9 cellular contexts compared by ENCODE assay signal in the genomic region with DNA sequence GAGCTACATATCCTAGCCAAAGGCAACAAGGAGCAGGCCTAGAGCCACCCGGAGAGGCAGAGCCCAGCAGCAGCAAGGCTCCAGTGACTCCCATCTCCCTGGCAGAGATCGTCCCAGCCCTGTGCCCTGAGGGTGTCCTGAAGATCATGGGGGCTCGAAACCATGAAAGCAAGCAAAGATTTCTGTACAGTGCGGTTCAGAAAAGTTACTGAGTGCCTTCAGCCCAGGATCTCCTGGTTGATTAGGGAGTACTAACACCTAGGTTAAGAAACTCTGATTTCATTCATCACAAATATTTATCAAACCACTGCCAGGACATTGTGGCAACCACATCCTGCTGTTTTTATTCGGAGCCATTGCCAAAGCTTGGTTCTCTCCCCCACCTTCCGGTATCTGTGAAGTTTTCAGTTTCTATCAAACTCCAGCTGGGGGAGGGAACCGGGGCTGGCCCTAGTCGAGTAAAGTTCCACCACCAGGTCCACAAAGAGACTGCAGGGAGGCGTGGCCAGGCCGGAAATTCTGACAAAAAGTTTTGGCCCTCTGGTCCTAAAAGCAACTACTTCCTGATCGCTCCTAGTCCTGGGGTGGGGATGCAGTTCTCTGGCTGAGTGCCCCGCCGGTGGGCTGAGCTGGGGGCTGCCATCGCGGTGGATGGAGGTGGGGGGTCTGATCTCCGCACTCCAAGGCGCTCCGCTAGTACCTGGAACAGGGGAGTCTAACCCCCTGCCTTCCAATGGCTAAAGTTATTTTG. TPM values are rescaled to one million over a fixed set of nuclear protein-coding genes. Genes with fewer than 3 reads are reported as not detected.
DNase-seq lines count a peak whose midpoint lies in the region; ATAC-seq, FAIRE-seq and TF ChIP-seq lines count a peak whose summit lies in the region.
"Had no signal": no experiment of that assay in that cellular context is flagged by ENCODE, and none has a peak within 500 bp of the region (broad histone marks: within the 10 kb centered on the region; RNA-seq: fewer than 3 reads in every experiment).

No MANE protein-coding gene starts in this region.

- H3K36me3 ChIP-seq in neural cell (ENCODE audit: insufficient read depth, low read length) = no peaks in the 10 kb centered on the region

- H3K27me3 Mint-ChIP-seq in stimulated activated naive CD8-positive, alpha-beta T cell treated with anti-CD3 and anti-CD28 coated beads, Interleukin-15, amount 100 ng/mL, for 72 hours = no peaks in the 10 kb centered on the region

- H3K9me2 ChIP-seq in neural cell (ENCODE audit: insufficient read depth, low read length) = no peaks in the 10 kb centered on the region

- H3F3A ChIP-seq in neural cell (ENCODE audit: insufficient read depth, low read length, poor library complexity, severe bottlenecking) = peaks cover 3% of the 10 kb centered on the region

- ATAC-seq in GM18873 (IDR thresholded peaks at IDR 0.05; ENCODE audit: low FRiP score, unreplicated experiment) (peak; percentile 65), HG03135 (IDR thresholded peaks at IDR 0.05; ENCODE audit: unreplicated experiment) (peak; percentile 62)
- ATAC-seq in stimulated activated naive CD8-positive, alpha-beta T cell treated with anti-CD3 and anti-CD28 coated beads, Interleukin-15, amount 100 ng/mL, for 72 hours = peak; percentile 79

- peak; percentile 89 for DNase-seq in AG10803 (ENCODE audit: low read depth)
- DNase-seq in RCC 7860 (ENCODE audit: low spot score) = peak; percentile 81
- DNase-seq in activated T-helper 9 cell treated with anti-CD3 and anti-CD28 coated beads, Interleukin-2, amount 50 U/mL, for 16 hours (ENCODE audit: low read depth) = peak; percentile 82
- DNase-seq in fibroblast of villous mesenchyme (ENCODE audit: low read depth) = peak; percentile 96
- peak; percentile 91 to 96 for DNase-seq in stimulated activated naive CD8-positive, alpha-beta T cell treated with anti-CD3 and anti-CD28 coated beads, Interleukin-15, amount 100 ng/mL, for 72 hours

- peak overlapping the region; percentile 82 to 85 for H3K4me3 Mint-ChIP-seq in stimulated activated naive CD8-positive, alpha-beta T cell treated with anti-CD3 and anti-CD28 coated beads, Interleukin-15, amount 100 ng/mL, for 72 hours

- no peak for TF ChIP-seq EP300 in neural cell (conservative IDR thresholded peaks at IDR 0.05; ENCODE audit: poor library complexity, severe bottlenecking)

- peak overlapping the region; percentile 98 to 99 for H3K27ac Mint-ChIP-seq in stimulated activated naive CD8-positive, alpha-beta T cell treated with anti-CD3 and anti-CD28 coated beads, Interleukin-15, amount 100 ng/mL, for 72 hours

- TF ChIP-seq CTCF in AG10803 (conservative IDR thresholded peaks at IDR 0.05; ENCODE audit: low read length) = peak; percentile 50
- peak; percentile 22 for TF ChIP-seq CTCF in fibroblast of villous mesenchyme (IDR thresholded peaks at IDR 0.05; ENCODE audit: insufficient read depth, low read depth, low read length)
- no peak for TF ChIP-seq CTCF in neural cell (IDR thresholded peaks at IDR 0.05; ENCODE audit: poor library complexity, severe bottlenecking)

- H3K4me3 ChIP-seq in AG10803 (ENCODE audit: low read length) (peak overlapping the region; percentile 87), fibroblast of villous mesenchyme (ENCODE audit: low read depth, low read length) (peak overlapping the region; percentile 79), neural cell (ENCODE audit: low read length) (peak overlapping the region; percentile 74)

- no peaks in the 10 kb centered on the region for H3K9me3 ChIP-seq in neural cell (ENCODE audit: low read length)

- H4K20me1 ChIP-seq in neural cell (ENCODE audit: insufficient read depth) = no peaks in the 10 kb centered on the region

- peak overlapping the region; percentile 82 for H3K4me2 ChIP-seq in neural cell (ENCODE audit: low read length)

- H3K27me3 ChIP-seq in neural cell (ENCODE audit: insufficient read depth, low read depth, low read length) = no peaks in the 10 kb centered on the region

- H3K79me2 ChIP-seq in neural cell (replicated peaks; ENCODE audit: insufficient read depth, low read length) = no peaks in the 10 kb centered on the region

- H3K9ac ChIP-seq in neural cell (ENCODE audit: low read length) = peak overlapping the region; percentile 63

- TF ChIP-seq RAD21 in neural cell (conservative IDR thresholded peaks at IDR 0.05) = no peak

- H2AFZ ChIP-seq in neural cell (ENCODE audit: low read depth, low read length) = no peak overlapping the region

- no peaks in the 10 kb centered on the region for H3K9me3 Mint-ChIP-seq in stimulated activated naive CD8-positive, alpha-beta T cell treated with anti-CD3 and anti-CD28 coated beads, Interleukin-15, amount 100 ng/mL, for 72 hours

- H3K27ac ChIP-seq in neural cell (ENCODE audit: low read length) = no peak overlapping the region

- peak; percentile 83 for FAIRE-seq in RCC 7860 (lab: Jason Lieb, UNC)
- FAIRE-seq: islet of Langerhans had no signal

- peaks cover 57% of the 10 kb centered on the region for H3K4me1 Mint-ChIP-seq in stimulated activated naive CD8-positive, alpha-beta T cell treated with anti-CD3 and anti-CD28 coated beads, Interleukin-15, amount 100 ng/mL, for 72 hours

TF ChIP-seq in neural cell, 6 proteins besides CTCF, POLR2A, EP300 and RAD21:
- TF ChIP-seq, protein P1, sequence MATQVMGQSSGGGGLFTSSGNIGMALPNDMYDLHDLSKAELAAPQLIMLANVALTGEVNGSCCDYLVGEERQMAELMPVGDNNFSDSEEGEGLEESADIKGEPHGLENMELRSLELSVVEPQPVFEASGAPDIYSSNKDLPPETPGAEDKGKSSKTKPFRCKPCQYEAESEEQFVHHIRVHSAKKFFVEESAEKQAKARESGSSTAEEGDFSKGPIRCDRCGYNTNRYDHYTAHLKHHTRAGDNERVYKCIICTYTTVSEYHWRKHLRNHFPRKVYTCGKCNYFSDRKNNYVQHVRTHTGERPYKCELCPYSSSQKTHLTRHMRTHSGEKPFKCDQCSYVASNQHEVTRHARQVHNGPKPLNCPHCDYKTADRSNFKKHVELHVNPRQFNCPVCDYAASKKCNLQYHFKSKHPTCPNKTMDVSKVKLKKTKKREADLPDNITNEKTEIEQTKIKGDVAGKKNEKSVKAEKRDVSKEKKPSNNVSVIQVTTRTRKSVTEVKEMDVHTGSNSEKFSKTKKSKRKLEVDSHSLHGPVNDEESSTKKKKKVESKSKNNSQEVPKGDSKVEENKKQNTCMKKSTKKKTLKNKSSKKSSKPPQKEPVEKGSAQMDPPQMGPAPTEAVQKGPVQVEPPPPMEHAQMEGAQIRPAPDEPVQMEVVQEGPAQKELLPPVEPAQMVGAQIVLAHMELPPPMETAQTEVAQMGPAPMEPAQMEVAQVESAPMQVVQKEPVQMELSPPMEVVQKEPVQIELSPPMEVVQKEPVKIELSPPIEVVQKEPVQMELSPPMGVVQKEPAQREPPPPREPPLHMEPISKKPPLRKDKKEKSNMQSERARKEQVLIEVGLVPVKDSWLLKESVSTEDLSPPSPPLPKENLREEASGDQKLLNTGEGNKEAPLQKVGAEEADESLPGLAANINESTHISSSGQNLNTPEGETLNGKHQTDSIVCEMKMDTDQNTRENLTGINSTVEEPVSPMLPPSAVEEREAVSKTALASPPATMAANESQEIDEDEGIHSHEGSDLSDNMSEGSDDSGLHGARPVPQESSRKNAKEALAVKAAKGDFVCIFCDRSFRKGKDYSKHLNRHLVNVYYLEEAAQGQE (IDR thresholded peaks at IDR 0.05; ENCODE audit: borderline replicate concordance) = no peak
- TF ChIP-seq POLR2AphosphoS5 (IDR thresholded peaks at IDR 0.05) = no peak
- no peak for TF ChIP-seq MXI1 (conservative IDR thresholded peaks at IDR 0.05; ENCODE audit: poor library complexity, severe bottlenecking)
- TF ChIP-seq TAF1 (IDR thresholded peaks at IDR 0.05; ENCODE audit: low read depth) = no peak

RNA-seq across cellular contexts. Expression of gene RAB43, which starts 1.2 kb away (rescaled TPM):
- total RNA-seq in fibroblast of villous mesenchyme = 19.0 and 20.6 TPM in 2 replicates
- polyA plus RNA-seq in neural cell = 0.57 TPM in 1 of 2 replicates, not detected in the other
- polyA minus RNA-seq in neural cell = 1.2 and 2.7 TPM in 2 replicates

RNA-seq across cellular contexts. Expression of gene ISY1, which starts 40.4 kb away (rescaled TPM):
- 27.4 and 32.4 TPM in 2 replicates for total RNA-seq in fibroblast of villous mesenchyme
- 23.3 and 24.9 TPM in 2 replicates for polyA plus RNA-seq in neural cell
- 17.0 and 17.5 TPM in 2 replicates for polyA minus RNA-seq in neural cell

RNA-seq across cellular contexts. Expression of gene GP9, which starts 59.9 kb away (rescaled TPM):
- total RNA-seq in fibroblast of villous mesenchyme = not detected in 2 replicates
- polyA plus RNA-seq in neural cell = not detected in 2 replicates
- not detected in 2 replicates for polyA minus RNA-seq in neural cell
